In the genomic region with DNA sequence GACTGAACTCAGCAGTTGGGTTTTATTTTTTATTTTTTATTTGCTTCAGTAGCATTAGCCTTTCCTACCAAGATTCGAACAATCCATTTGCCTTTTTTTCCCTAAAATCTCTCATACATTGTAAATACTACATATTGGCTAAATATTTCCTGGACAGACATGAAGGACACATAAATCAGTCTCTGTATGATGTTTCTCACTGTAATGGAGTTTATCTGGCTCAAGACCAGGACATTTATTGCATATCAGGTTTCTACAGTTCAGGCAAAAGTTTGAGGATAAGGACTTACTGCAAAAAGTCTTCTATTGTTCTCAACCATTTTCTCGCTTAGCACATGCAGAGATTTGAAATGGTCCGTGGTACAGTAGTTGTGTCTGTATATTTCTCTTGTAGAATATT, we compare ENCODE assay signal across 33 cellular contexts. TPM values are rescaled to one million over a fixed set of nuclear protein-coding genes. Genes with fewer than 3 reads are reported as not detected.
"Had no signal": no experiment of that assay in that cellular context is flagged by ENCODE, and none has a peak within 500 bp of the region (broad histone marks: within the 10 kb centered on the region; RNA-seq: fewer than 3 reads in every experiment).

No MANE protein-coding gene starts in this region.

- H3K4me3 ChIP-seq: esophagus muscularis mucosa, gastroesophageal sphincter, pancreas, prostate gland, skin epidermis, thoracic aorta, upper lobe of left lung, vagina had no signal

- DNase-seq: activated CD4-positive, alpha-beta memory T cell treated with anti-CD3 and anti-CD28 coated beads, Interleukin-2, amount 10 ng/mL, durations not matched to agents 7 days and 5 days; activated CD4-positive, alpha-beta T cell treated with anti-CD3 and anti-CD28 coated beads, Interleukin-2, amount 10 ng/mL, durations not matched to agents 24 days and 14 days; activated CD4-positive, CD25-positive, alpha-beta regulatory T cell treated with anti-CD3 and anti-CD28 coated beads, Interleukin-2, amount 50 U/mL, for 72 hours; activated CD8-positive, alpha-beta memory T cell treated with anti-CD3 and anti-CD28 coated beads, Interleukin-2, amount 50 U/mL, for 48 hours; activated gamma-delta T cell treated with Interleukin-2 at 50 U/mL for 16 hours; activated naive CD4-positive, alpha-beta T cell treated with anti-CD3 and anti-CD28 coated beads, Interleukin-2, amount 50 U/mL, for 16 hours; activated T-cell treated with anti-CD3 and anti-CD28 coated beads, Interleukin-2, amount 50 U/mL, for 4 hours; amygdala; caudate nucleus; endodermal cell; hippocampal formation; left cardiac atrium; midbrain; naive thymus-derived CD4-positive, alpha-beta T cell; nucleus accumbens; pancreas; retina; stimulated activated CD4-positive, alpha-beta T cell treated with anti-CD3 and anti-CD28 coated beads, Interleukin-12 subunit alpha, Interleukin-12 subunit beta, amount 100 ng/mL, for 4 hours; stimulated activated CD4-positive, alpha-beta T cell treated with anti-CD3 and anti-CD28 coated beads, Interleukin-4, amount 100 ng/mL, for 1 hour; stimulated activated naive CD8-positive, alpha-beta T cell treated with anti-CD3 and anti-CD28 coated beads, Interleukin-15, Interleukin-2, amounts not matched to agents 100 U/mL and 50 U/mL, for 24 hours; T-helper 17 cell; upper lobe of left lung had no signal

- ATAC-seq: activated T-cell treated with anti-CD3 and anti-CD28 coated beads, Interleukin-2, amount 50 U/mL, for 4 hours; activated T-helper 17 cell treated with anti-CD3 and anti-CD28 coated beads, Interleukin-2, amount 50 U/mL, for 72 hours; gastroesophageal sphincter; left cardiac atrium; naive thymus-derived CD4-positive, alpha-beta T cell; pancreas; sciatic nerve; stimulated activated naive CD8-positive, alpha-beta T cell treated with anti-CD3 and anti-CD28 coated beads, Interleukin-15, Interleukin-2, amounts not matched to agents 100 U/mL and 50 U/mL, for 24 hours; T-helper 17 cell had no signal

- H3K27me3 ChIP-seq: pancreas, upper lobe of left lung, vagina had no signal

- H3K36me3 ChIP-seq: esophagus muscularis mucosa, gastroesophageal sphincter, pancreas, prostate gland, thoracic aorta, upper lobe of left lung, vagina had no signal

- H3K27ac ChIP-seq: esophagus muscularis mucosa, gastroesophageal sphincter, pancreas, prostate gland, skin epidermis, thoracic aorta, upper lobe of left lung, vagina had no signal

- H3K4me1 ChIP-seq: pancreas, prostate gland, vagina had no signal

- H3K9me3 ChIP-seq: esophagus muscularis mucosa, gastroesophageal sphincter, pancreas, prostate gland, thoracic aorta, upper lobe of left lung, vagina had no signal

RNA-seq across cellular contexts. Expression of a gene that starts 3.3 kb away (rescaled TPM):
- total RNA-seq: activated CD4-positive, alpha-beta memory T cell treated with anti-CD3 and anti-CD28 coated beads, Interleukin-2, amount 10 ng/mL, durations not matched to agents 7 days and 5 days; activated CD4-positive, alpha-beta T cell treated with anti-CD3 and anti-CD28 coated beads, Interleukin-2, amount 10 ng/mL, durations not matched to agents 24 days and 14 days; activated T-cell treated with anti-CD3 and anti-CD28 coated beads, Interleukin-2, amount 50 U/mL, for 4 hours; activated T-helper 17 cell treated with anti-CD3 and anti-CD28 coated beads, Interleukin-2, amount 50 U/mL, for 72 hours; sciatic nerve; T-helper 17 cell; vagina had no signal

RNA-seq across cellular contexts. Expression of a gene that starts 19.9 kb away (rescaled TPM):
- total RNA-seq: activated CD4-positive, alpha-beta memory T cell treated with anti-CD3 and anti-CD28 coated beads, Interleukin-2, amount 10 ng/mL, durations not matched to agents 7 days and 5 days; activated CD4-positive, alpha-beta T cell treated with anti-CD3 and anti-CD28 coated beads, Interleukin-2, amount 10 ng/mL, durations not matched to agents 24 days and 14 days; activated T-cell treated with anti-CD3 and anti-CD28 coated beads, Interleukin-2, amount 50 U/mL, for 4 hours; activated T-helper 17 cell treated with anti-CD3 and anti-CD28 coated beads, Interleukin-2, amount 50 U/mL, for 72 hours; endodermal cell; esophagus muscularis mucosa; gastroesophageal sphincter; left cardiac atrium; lower leg skin; naive thymus-derived CD4-positive, alpha-beta T cell; neural crest cell; pancreas; sciatic nerve; T-helper 17 cell; thoracic aorta; upper lobe of left lung; vagina had no signal
- polyA plus RNA-seq: keratinocyte; naive thymus-derived CD4-positive, alpha-beta T cell; pancreas had no signal

RNA-seq across cellular contexts. Expression of a gene that starts 57.3 kb away (rescaled TPM):
- polyA plus RNA-seq: naive thymus-derived CD4-positive, alpha-beta T cell had no signal
